Comparison of ENCODE assay signal across 4 cellular contexts in the genomic region with DNA sequence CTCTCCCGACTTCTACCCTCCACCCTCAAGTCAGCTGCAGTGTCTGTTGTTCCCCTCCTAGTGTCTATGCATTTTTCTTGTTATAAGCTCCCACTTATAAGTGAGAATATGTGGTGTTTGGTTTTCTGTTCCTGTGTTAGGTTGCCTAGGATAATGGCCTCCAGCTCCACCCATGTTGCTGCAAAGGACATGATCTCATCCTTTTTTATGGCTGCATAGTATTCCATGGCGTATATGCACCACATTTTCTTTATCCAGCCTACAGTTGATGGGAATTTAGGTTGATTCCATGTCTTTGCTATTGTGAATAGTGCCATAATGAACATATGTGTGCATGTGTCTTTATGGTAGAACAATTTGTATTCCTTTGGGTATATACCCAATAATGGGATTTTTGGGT.
TF ChIP-seq lines count a peak whose summit lies in the region.

No MANE protein-coding gene starts in this region.

TF ChIP-seq in HEK293, 187 proteins besides CTCF, POLR2A, EP300 and RAD21:
- TF ChIP-seq ZNF146 (tag by site-specific recombination; IDR thresholded peaks at IDR 0.05): peak; percentile 100
- TF ChIP-seq, protein P1, sequence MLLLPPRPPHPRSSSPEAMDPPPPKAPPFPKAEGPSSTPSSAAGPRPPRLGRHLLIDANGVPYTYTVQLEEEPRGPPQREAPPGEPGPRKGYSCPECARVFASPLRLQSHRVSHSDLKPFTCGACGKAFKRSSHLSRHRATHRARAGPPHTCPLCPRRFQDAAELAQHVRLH (tag by site-specific recombination; IDR thresholded peaks at IDR 0.05): peak; percentile 52; the same call in 1 of the 2 replicates
- TF ChIP-seq, protein P2, sequence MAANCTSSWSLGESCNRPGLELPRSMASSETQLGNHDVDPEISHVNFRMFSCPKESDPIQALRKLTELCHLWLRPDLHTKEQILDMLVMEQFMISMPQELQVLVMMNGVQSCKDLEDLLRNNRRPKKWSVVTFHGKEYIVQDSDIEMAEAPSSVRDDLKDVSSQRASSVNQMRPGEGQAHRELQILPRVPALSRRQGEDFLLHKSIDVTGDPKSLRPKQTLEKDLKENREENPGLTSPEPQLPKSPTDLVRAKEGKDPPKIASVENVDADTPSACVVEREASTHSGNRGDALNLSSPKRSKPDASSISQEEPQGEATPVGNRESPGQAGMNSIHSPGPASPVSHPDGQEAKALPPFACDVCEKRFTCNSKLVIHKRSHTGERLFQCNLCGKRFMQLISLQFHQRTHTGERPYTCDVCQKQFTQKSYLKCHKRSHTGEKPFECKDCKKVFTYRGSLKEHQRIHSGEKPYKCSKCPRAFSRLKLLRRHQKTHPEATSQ (tag by site-specific recombination; IDR thresholded peaks at IDR 0.05): peak; percentile 57; the same call in 1 of the 2 replicates

TF ChIP-seq in K562, 482 proteins besides CTCF, POLR2A, EP300 and RAD21:
- TF ChIP-seq ZNF146 (CRISPR knock-in tag; IDR thresholded peaks at IDR 0.05; ENCODE audit: unreplicated experiment) (peak; percentile 85), RBM25 (IDR thresholded peaks at IDR 0.05; ENCODE audit: low read depth, low read length, severe bottlenecking) (peak; percentile 28)
TF ChIP-seq in K562: peak in this region for 2; not testable (repeated sequence) for 480.

TF ChIP-seq in H1, 55 proteins besides CTCF, POLR2A, EP300 and RAD21:
- 0 out of 2 replicates have a peak, but pooled peaks have one; percentile 43 for TF ChIP-seq KDM1A (IDR thresholded peaks at IDR 0.05; ENCODE audit: borderline replicate concordance, low read length)

TF ChIP-seq in HepG2, 621 proteins besides CTCF, POLR2A, EP300 and RAD21:
- TF ChIP-seq ZMYM3 (CRISPR knock-in tag; IDR thresholded peaks at IDR 0.05) (peak; percentile 40; the same call in 1 of the 2 replicates), KDM1A (CRISPR knock-in tag; IDR thresholded peaks at IDR 0.05) (0 out of 2 replicates have a peak, but pooled peaks have one; percentile 22), ADNP (CRISPR knock-in tag; IDR thresholded peaks at IDR 0.05) (0 out of 2 replicates have a peak, but pooled peaks have one; percentile 68)
